ENCODE assay signal across 14 cellular contexts in the genomic region with DNA sequence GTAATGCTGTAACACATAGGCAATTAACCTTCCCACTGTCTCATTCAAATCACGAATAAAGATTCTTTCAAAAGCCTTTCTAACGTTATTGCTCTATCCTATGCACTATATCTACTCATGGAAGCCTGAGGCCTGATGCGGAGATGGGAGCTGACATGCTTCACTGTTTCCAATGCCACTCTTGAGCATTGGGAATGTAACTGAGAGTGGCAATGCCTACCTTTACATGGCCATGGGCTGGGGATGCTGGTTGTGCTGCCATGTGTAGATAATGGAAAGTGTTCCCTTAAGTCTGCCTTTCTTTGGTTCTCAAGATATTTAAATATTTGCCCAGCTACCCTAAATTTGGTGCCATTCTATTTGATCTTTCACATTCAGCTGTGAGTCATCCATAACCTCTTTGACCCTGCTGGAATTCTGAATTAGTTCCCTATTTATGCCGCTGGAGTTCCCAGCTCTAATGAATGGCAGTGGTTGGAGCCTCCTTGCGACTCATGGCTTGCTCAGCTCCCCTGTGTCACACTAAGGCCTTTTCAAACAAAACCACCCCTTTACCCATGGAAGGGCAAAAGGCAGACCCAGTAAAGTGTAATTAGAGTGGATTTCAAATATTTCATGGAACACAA. TPM values are rescaled to one million over a fixed set of nuclear protein-coding genes. Genes with fewer than 3 reads are reported as not detected.
DNase-seq lines count a peak whose midpoint lies in the region; ATAC-seq and TF ChIP-seq lines count a peak whose summit lies in the region.
"Had no signal": no experiment of that assay in that cellular context is flagged by ENCODE, and none has a peak within 500 bp of the region (broad histone marks: within the 10 kb centered on the region; RNA-seq: fewer than 3 reads in every experiment).

No MANE protein-coding gene starts in this region.

- 83% methylated on average over 5 of the region's 5 CpGs for WGBS in body of pancreas, 2 donors

- H3K27me3 ChIP-seq in Panc1 (ENCODE audit: control insufficient read depth, insufficient read depth, low read length) (no peaks in the 10 kb centered on the region), body of pancreas (no peaks in the 10 kb centered on the region)
- H3K27me3 ChIP-seq: heart left ventricle, sigmoid colon had no signal

- H3K9me3 ChIP-seq in Panc1 (ENCODE audit: control insufficient read depth, insufficient read depth, low read depth, low read length) (0 out of 2 replicates have a peak, but pooled peaks cover 4% of the 10 kb centered on the region), body of pancreas (no peaks in the 10 kb centered on the region)

- no peak for TF ChIP-seq POLR2A in body of pancreas (IDR thresholded peaks at IDR 0.05)

- intact Hi-C loops in Panc1 (cut with micrococcal nuclease; ENCODE audit: unreplicated experiment): no loop called here
- intact Hi-C loops in body of pancreas (cut with DNase I): no loop called here

- peak; percentile 84 for ATAC-seq in Panc1
- ATAC-seq in body of pancreas: no peak
- ATAC-seq: activated naive CD4-positive, alpha-beta T cell treated with anti-CD3 and anti-CD28 coated beads, Interleukin-2, amount 50 U/mL, for 72 hours; heart left ventricle; stimulated activated memory B cell treated with anti-CD40 and anti-IgM and Interleukin-4, amounts not matched to agents 10 μg/mL and 1 μg/mL and 100 μg/mL, for 72 hours had no signal

- DNase-seq in ELR (ENCODE audit: low read depth) (peak; percentile 83), Panc1 (ENCODE audit: low read depth, low spot score) (peak; percentile 53), fibroblast of mammary gland (ENCODE audit: low read depth) (peak; percentile 73), renal cortical epithelial cell (ENCODE audit: low read depth) (peak; percentile 91), mesenteric fat pad (ENCODE audit: low spot score) (no peak), DMS 273 treated with DMSO at 0.1 percent for 48 hours (lab: John Stamatoyannopoulos, UW) (no peak), body of pancreas (no peak)
- DNase-seq: activated CD4-positive, CD25-positive, alpha-beta regulatory T cell; CD4-positive, alpha-beta T cell; heart left ventricle; NCI-H2171 treated with DMSO at 0.1 percent for 48 hours; sigmoid colon had no signal

- peak overlapping the region; percentile 11; the same call in 1 of the 2 replicates for H3K27ac ChIP-seq in Panc1 (ENCODE audit: low read length)
- H3K27ac ChIP-seq in body of pancreas: peak overlapping the region in 2 of 4 donors; percentile 12 to 40
- H3K27ac ChIP-seq: sigmoid colon had no signal

- H3K4me3 ChIP-seq in Panc1 (ENCODE audit: low read depth in 2 of 2, low read length in 2 of 2): no peak overlapping the region
- H3K4me3 ChIP-seq in fibroblast of mammary gland (ENCODE audit: control insufficient read depth, low read depth, low read length): no peak overlapping the region
- no peak overlapping the region for H3K4me3 ChIP-seq in body of pancreas
- H3K4me3 ChIP-seq: heart left ventricle, sigmoid colon had no signal

- TF ChIP-seq CTCF in Panc1 (IDR thresholded peaks at IDR 0.05) (no peak), fibroblast of mammary gland (conservative IDR thresholded peaks at IDR 0.05; ENCODE audit: control insufficient read depth, insufficient read depth, low read depth, low read length) (no peak), body of pancreas (IDR thresholded peaks at IDR 0.05) (no peak)

- H3K4me1 ChIP-seq in Panc1 (ENCODE audit: control insufficient read depth, insufficient read depth, low read length) (0 out of 2 replicates have a peak, but pooled peaks cover 4% of the 10 kb centered on the region), body of pancreas (peaks cover 17% of the 10 kb centered on the region)

- CTCF ChIA-PET in Panc1 (lab: Charles Lee): no interaction called here

- no TSS peak for BruUV-seq in Panc1 (replicated peaks; lab: Mats Ljungman, UMichigan)

- H3K36me3 ChIP-seq in Panc1 (ENCODE audit: control insufficient read depth, insufficient read depth, low read length): no peaks in the 10 kb centered on the region
- H3K36me3 ChIP-seq in body of pancreas (replicated peaks in 1 of 2; ENCODE audit: insufficient read depth in 1 of 2, low read depth in 2 of 2): no peaks in the 10 kb centered on the region
- H3K36me3 ChIP-seq: heart left ventricle, sigmoid colon had no signal

- in situ Hi-C loops in Panc1 (cut with HindIII; ENCODE audit: low pct_unique_long_range_greater_than_20kb, low sequenced_read_pairs): no loop called here

- POLR2A ChIA-PET in Panc1 (lab: Charles Lee): no interaction called here

RNA-seq across cellular contexts. Expression of gene DKK3, which starts 21.4 kb away (rescaled TPM):
- total RNA-seq in Panc1 (2021; ENCODE audit: unreplicated experiment) (116 TPM), renal cortical epithelial cell (150 and 274 TPM in 2 replicates), mesenteric fat pad (8.9 TPM), body of pancreas (10 to 100 TPM; 14.5 to 25.9 TPM)
- 140 TPM for polyA plus RNA-seq in Panc1 (2012; ENCODE audit: insufficient read length)
- total RNA-seq: activated naive CD4-positive, alpha-beta T cell treated with anti-CD3 and anti-CD28 coated beads, Interleukin-2, amount 50 U/mL, for 72 hours had no signal

Comparison
In these comparisons a context has a peak if more than half of its experiments do, and no peak if none do; other contexts are left out.
1. DNase-seq: peak in ELR (single experiment), Panc1 (single experiment), fibroblast of mammary gland (single experiment) and renal cortical epithelial cell (single experiment); none in mesenteric fat pad (single experiment), DMS 273 treated with DMSO at 0.1 percent for 48 hours (single experiment) and body of pancreas (0 of 4).